10 cellular contexts compared by ENCODE assay signal in genomic region chr1:88104886-88105285, GRCh38.
"Had no signal": no experiment of that assay in that cellular context is flagged by ENCODE, and none has a peak within 500 bp of the region (broad histone marks: within the 10 kb centered on the region; RNA-seq: fewer than 3 reads in every experiment).

No MANE protein-coding gene starts in this region.

- FAIRE-seq: H54 had no signal

- ATAC-seq: GM23338, HCT116 had no signal

- H3K4me2 ChIP-seq: GM23338 had no signal

- H3K4me3 Mint-ChIP-seq: GM23338, H9, HFFc6 had no signal

- DNase-seq: GOT3, H7, H9, HCEC 1CT, HFFc6 had no signal

- H3K9me3 Mint-ChIP-seq: GM23338, H9, HFFc6 had no signal

- H3K36me3 ChIP-seq: HAP-1 had no signal

- H3K4me3 ChIP-seq: GM23248, GM23338, HAP-1 had no signal

- H3K27ac Mint-ChIP-seq: GM23338, H9, HFFc6 had no signal

- H3K4me1 ChIP-seq: HAP-1 had no signal

- H2AFZ ChIP-seq: GM23338 had no signal

- H3K27ac ChIP-seq: GM23248 had no signal

- H3K9me3 ChIP-seq: HAP-1 had no signal

- H3K9ac ChIP-seq: GM23248 had no signal
